In the genomic region with DNA sequence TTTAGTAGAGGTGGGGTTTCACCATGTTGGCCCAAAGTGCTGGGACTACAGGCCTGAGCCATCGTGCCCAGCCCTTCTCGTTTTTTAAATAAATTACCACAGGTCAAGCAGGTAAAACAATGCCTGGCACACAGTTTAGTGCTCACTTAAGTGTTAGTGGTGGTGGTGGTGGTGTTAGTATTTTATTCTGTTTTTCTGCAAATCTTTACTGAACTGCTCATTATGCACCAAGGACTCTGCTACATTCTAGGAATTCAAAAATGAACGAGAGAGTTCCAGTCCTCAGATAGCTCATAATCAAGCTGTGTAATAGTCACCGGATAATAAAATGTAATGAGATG, we compare ENCODE assay signal across 8 cellular contexts. TPM values are rescaled to one million over a fixed set of nuclear protein-coding genes. Genes with fewer than 3 reads are reported as not detected.
A peak's percentile ranks its signal among the peaks of the same experiment; 100 is the strongest.
DNase-seq lines count a peak whose midpoint lies in the region; ATAC-seq and TF ChIP-seq lines count a peak whose summit lies in the region.

No MANE protein-coding gene starts in this region.

- H2BK12ac ChIP-seq in H9 (ENCODE audit: insufficient read length, low read depth, low read length), result no peak overlapping the region

- H3K36me3 ChIP-seq in iPS-15b (ENCODE audit: control insufficient read depth, insufficient read depth, low read length), result peaks cover 4% of the 10 kb centered on the region

- no peak overlapping the region for H2AFZ ChIP-seq in H9 (ENCODE audit: low read length)

- H3K4me2 ChIP-seq in H9 (ENCODE audit: insufficient read depth, insufficient read length, low read length), result peak overlapping the region; percentile 36

- H4K91ac ChIP-seq in H9 (ENCODE audit: insufficient read length, low read depth, low read length), result no peak overlapping the region

- no peak overlapping the region for H3T11ph ChIP-seq in H9 (ENCODE audit: low read length)

- peak overlapping the region; percentile 100; a peak in 5 of 7 replicates for H3K27ac Mint-ChIP-seq in H9
- H3K27ac Mint-ChIP-seq in activated CD4-positive, alpha-beta memory T cell treated with anti-CD3 and anti-CD28 coated beads, Interleukin-2, amount 10 ng/mL, durations not matched to agents 7 days and 5 days, result peak overlapping the region; percentile 97
- H3K27ac Mint-ChIP-seq in stimulated activated memory B cell treated with anti-CD40 and anti-IgM and Interleukin-4, amounts not matched to agents 10 μg/mL and 1 μg/mL and 100 μg/mL, for 72 hours, result peak overlapping the region; percentile 95

- no peaks in the 10 kb centered on the region; a peak in 1 of 5 replicates for H3K9me3 Mint-ChIP-seq in H9
- H3K9me3 Mint-ChIP-seq in activated CD4-positive, alpha-beta memory T cell treated with anti-CD3 and anti-CD28 coated beads, Interleukin-2, amount 10 ng/mL, durations not matched to agents 7 days and 5 days, result no peaks in the 10 kb centered on the region
- no peaks in the 10 kb centered on the region for H3K9me3 Mint-ChIP-seq in stimulated activated memory B cell treated with anti-CD40 and anti-IgM and Interleukin-4, amounts not matched to agents 10 μg/mL and 1 μg/mL and 100 μg/mL, for 72 hours

- H2BK5ac ChIP-seq in H9 (ENCODE audit: insufficient read length, low read length), result no peak overlapping the region

- peak overlapping the region; percentile 95 to 100 for H3K4me3 Mint-ChIP-seq in H9
- peak overlapping the region; percentile 99 for H3K4me3 Mint-ChIP-seq in activated CD4-positive, alpha-beta memory T cell treated with anti-CD3 and anti-CD28 coated beads, Interleukin-2, amount 10 ng/mL, durations not matched to agents 7 days and 5 days
- peak overlapping the region; percentile 100 for H3K4me3 Mint-ChIP-seq in stimulated activated memory B cell treated with anti-CD40 and anti-IgM and Interleukin-4, amounts not matched to agents 10 μg/mL and 1 μg/mL and 100 μg/mL, for 72 hours

- no peak overlapping the region for H3K4ac ChIP-seq in H9 (ENCODE audit: low read depth, low read length)

- peaks cover 13 to 23% (median 17%) of the 10 kb centered on the region in 3 experiments for H3K36me3 Mint-ChIP-seq in H9 (ENCODE audit: insufficient read depth in 1 of 3, low read depth in 3 of 3)
- H3K36me3 Mint-ChIP-seq in activated CD4-positive, alpha-beta memory T cell treated with anti-CD3 and anti-CD28 coated beads, Interleukin-2, amount 10 ng/mL, durations not matched to agents 7 days and 5 days (ENCODE audit: low read depth), result peaks cover 6% of the 10 kb centered on the region
- H3K36me3 Mint-ChIP-seq in stimulated activated memory B cell treated with anti-CD40 and anti-IgM and Interleukin-4, amounts not matched to agents 10 μg/mL and 1 μg/mL and 100 μg/mL, for 72 hours, result peaks cover 14% of the 10 kb centered on the region

- H3K14ac ChIP-seq in H9 (ENCODE audit: insufficient read depth, low read length), result no peak overlapping the region

- no peak overlapping the region for H4K5ac ChIP-seq in H9 (ENCODE audit: insufficient read length, low read depth, low read length)

- no peaks in the 10 kb centered on the region for H3K79me1 ChIP-seq in H9 (ENCODE audit: insufficient read depth, low read depth, low read length, poor library complexity, severe bottlenecking)

- H2BK20ac ChIP-seq in H9 (ENCODE audit: low read depth, low read length, poor library complexity, severe bottlenecking), result no peak overlapping the region

- CTCF ChIA-PET in activated CD4-positive, alpha-beta memory T cell treated with anti-CD3 and anti-CD28 coated beads, Interleukin-2, amount 10 ng/mL, durations not matched to agents 7 days and 5 days (lab: Charles Lee), result interaction anchor here (1.5 to 3.1 kb wide), 5 partner anchors 12 to 130 kb away, joined by 3 to 14 read pairs (median 5); no protein-coding TSS in a partner anchor

- H3K56ac ChIP-seq in H9 (ENCODE audit: insufficient read length, low read depth, low read length), result no peak overlapping the region

- no peaks in the 10 kb centered on the region; the same call in 1 of the 2 replicates for H3K27me3 Mint-ChIP-seq in H9 (ENCODE audit: low read depth)
- no peaks in the 10 kb centered on the region for H3K27me3 Mint-ChIP-seq in activated CD4-positive, alpha-beta memory T cell treated with anti-CD3 and anti-CD28 coated beads, Interleukin-2, amount 10 ng/mL, durations not matched to agents 7 days and 5 days
- H3K27me3 Mint-ChIP-seq in stimulated activated memory B cell treated with anti-CD40 and anti-IgM and Interleukin-4, amounts not matched to agents 10 μg/mL and 1 μg/mL and 100 μg/mL, for 72 hours, result no peaks in the 10 kb centered on the region

- POLR2A ChIA-PET in activated CD4-positive, alpha-beta memory T cell treated with anti-CD3 and anti-CD28 coated beads, Interleukin-2, amount 10 ng/mL, durations not matched to agents 7 days and 5 days (lab: Charles Lee), result interaction anchor here (0.9 to 3.8 kb wide), 7 partner anchors 15 to 130 kb away, joined by 3 to 36 read pairs (median 6); a partner anchor contains a TSS

- H3K23me2 ChIP-seq in H9 (ENCODE audit: insufficient read length, low read depth, low read length, poor library complexity, severe bottlenecking), result no peaks in the 10 kb centered on the region

- no peak overlapping the region for H3K27ac ChIP-seq in H9 (ENCODE audit: insufficient read length, low read depth, low read length)

- H3K4me3 ChIP-seq in iPS-15b (ENCODE audit: low read depth, low read length), result peak overlapping the region; percentile 82

- WGBS in H9 (ENCODE audit: extremely low coverage, insufficient read length, low lambda C conversion rate), result no CpG with 5 or more reads among the region's 4 CpGs

- no peaks in the 10 kb centered on the region for H4K20me1 ChIP-seq in H9 (ENCODE audit: control insufficient read depth, insufficient read depth, insufficient read length)

- TF ChIP-seq CTCF in H9 (conservative IDR thresholded peaks at IDR 0.05), result no peak

- no peaks in the 10 kb centered on the region for H3K27me3 ChIP-seq in H9 (ENCODE audit: insufficient read depth, low read length)
- no peaks in the 10 kb centered on the region for H3K27me3 ChIP-seq in iPS-15b (ENCODE audit: control insufficient read depth, insufficient read depth, low read length)

- ATAC-seq in stimulated activated memory B cell treated with anti-CD40 and anti-IgM and Interleukin-4, amounts not matched to agents 10 μg/mL and 1 μg/mL and 100 μg/mL, for 72 hours, result peak; percentile 2
- no peak for ATAC-seq in HG03175 (IDR thresholded peaks at IDR 0.05; ENCODE audit: unreplicated experiment)

- no peak overlapping the region for H3K23ac ChIP-seq in H9 (ENCODE audit: insufficient read length, low read depth, low read length)

- H3K4me1 ChIP-seq in H9 (ENCODE audit: insufficient read depth, low read length) (no peaks in the 10 kb centered on the region), iPS-15b (ENCODE audit: control insufficient read depth, insufficient read depth, low read length) (no peaks in the 10 kb centered on the region)

- no peak overlapping the region for H3K18ac ChIP-seq in H9 (ENCODE audit: insufficient read length, low read depth, low read length)

- no peak for DNase-seq in H9
- DNase-seq in activated CD4-positive, alpha-beta memory T cell treated with anti-CD3 and anti-CD28 coated beads, Interleukin-2, amount 10 ng/mL, durations not matched to agents 7 days and 5 days, result no peak
- no peak for DNase-seq in central memory CD4-positive, alpha-beta T cell
- no peak for DNase-seq in NCI-H345 treated with DMSO at 0.1 percent for 48 hours (lab: John Stamatoyannopoulos, UW; ENCODE audit: unreplicated experiment)
- no peak for DNase-seq in NOMO-1 treated with DMSO at 0.1 percent for 48 hours (lab: John Stamatoyannopoulos, UW; ENCODE audit: unreplicated experiment)

- H3K79me2 ChIP-seq in H9 (ENCODE audit: insufficient read depth, low read length), result no peaks in the 10 kb centered on the region

- H2BK15ac ChIP-seq in H9 (ENCODE audit: low read depth, low read length), result no peak overlapping the region

- H3K9ac ChIP-seq in H9 (ENCODE audit: extremely low read depth, insufficient read length, low read length), result peak overlapping the region; percentile 36
- peak overlapping the region; percentile 86 for H3K9ac ChIP-seq in iPS-15b (ENCODE audit: low read depth, low read length)

- H3K4me1 Mint-ChIP-seq in H9, result peaks cover 13 to 14% of the 10 kb centered on the region in 2 experiments
- peaks cover 27% of the 10 kb centered on the region for H3K4me1 Mint-ChIP-seq in activated CD4-positive, alpha-beta memory T cell treated with anti-CD3 and anti-CD28 coated beads, Interleukin-2, amount 10 ng/mL, durations not matched to agents 7 days and 5 days
- peaks cover 20% of the 10 kb centered on the region for H3K4me1 Mint-ChIP-seq in stimulated activated memory B cell treated with anti-CD40 and anti-IgM and Interleukin-4, amounts not matched to agents 10 μg/mL and 1 μg/mL and 100 μg/mL, for 72 hours

- no peak overlapping the region for H2AK5ac ChIP-seq in H9 (ENCODE audit: insufficient read length, low read length)

- H3K9me3 ChIP-seq in H9 (ENCODE audit: control insufficient read depth, low read depth, low read length) (no peaks in the 10 kb centered on the region), iPS-15b (ENCODE audit: control insufficient read depth, insufficient read depth, low read length) (no peaks in the 10 kb centered on the region)

- H2BK120ac ChIP-seq in H9 (ENCODE audit: low read depth, low read length, poor library complexity, severe bottlenecking), result no peak overlapping the region

- no peak overlapping the region for H4K8ac ChIP-seq in H9 (replicated peaks; ENCODE audit: insufficient read length, low read depth, low read length)

RNA-seq across cellular contexts. Expression of a gene that starts 0.7 kb away (rescaled TPM):
- 32.7 and 41.6 TPM in 2 replicates for total RNA-seq in H9 (2021)
- total RNA-seq in activated CD4-positive, alpha-beta memory T cell treated with anti-CD3 and anti-CD28 coated beads, Interleukin-2, amount 10 ng/mL, durations not matched to agents 7 days and 5 days, result 10 to 100 TPM; 25.9 to 29.5 TPM

RNA-seq across cellular contexts. Expression of a gene that starts 18.4 kb away (rescaled TPM):
- total RNA-seq in H9 (2021), result 221 and 237 TPM in 2 replicates
- 10 to 100 TPM; 62.6 to 70.7 TPM for total RNA-seq in activated CD4-positive, alpha-beta memory T cell treated with anti-CD3 and anti-CD28 coated beads, Interleukin-2, amount 10 ng/mL, durations not matched to agents 7 days and 5 days

RNA-seq across cellular contexts. Expression of a gene that starts 21.7 kb away (rescaled TPM):
- total RNA-seq in H9 (2021), result 0.15 TPM in 2 replicates
- total RNA-seq in activated CD4-positive, alpha-beta memory T cell treated with anti-CD3 and anti-CD28 coated beads, Interleukin-2, amount 10 ng/mL, durations not matched to agents 7 days and 5 days, result not detected

RNA-seq across cellular contexts. Expression of a gene that starts 43.7 kb away (rescaled TPM):
- 0.20 TPM in 2 replicates for total RNA-seq in H9 (2021)
- total RNA-seq in activated CD4-positive, alpha-beta memory T cell treated with anti-CD3 and anti-CD28 coated beads, Interleukin-2, amount 10 ng/mL, durations not matched to agents 7 days and 5 days, result under 1 TPM in 1 of 2 experiments, not detected in 1; 0.20 TPM
